In the genomic region with DNA sequence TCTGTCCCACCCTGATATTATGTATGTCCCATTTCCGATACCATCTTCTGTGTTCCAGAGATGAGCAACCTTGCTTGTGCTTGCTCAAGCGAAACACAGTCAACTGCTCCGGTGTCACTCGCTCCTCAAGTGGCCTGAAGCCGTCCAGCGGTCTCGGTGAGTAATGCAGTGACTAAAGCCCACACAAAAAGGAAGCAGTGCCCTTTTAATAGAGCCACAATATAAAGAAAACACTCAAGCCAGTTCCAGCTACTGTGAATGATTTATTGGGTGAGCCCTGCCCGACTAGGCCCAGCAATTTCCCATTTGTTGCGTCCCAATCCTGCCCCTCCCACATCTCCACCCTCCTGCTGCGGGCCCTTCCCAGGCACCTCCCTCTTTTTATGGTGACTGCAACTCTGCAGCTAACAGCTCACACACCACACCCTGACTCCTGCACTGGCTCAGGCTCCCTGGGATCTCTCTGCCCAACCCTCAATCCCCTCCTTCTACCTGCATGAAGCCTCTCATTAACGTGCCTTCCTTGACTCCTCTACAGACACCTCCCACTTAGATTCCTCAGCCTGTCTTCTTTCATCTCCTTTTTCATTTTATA, we compare ENCODE assay signal across 9 cellular contexts. TPM values are rescaled to one million over a fixed set of nuclear protein-coding genes. Genes with fewer than 3 reads are reported as not detected.
DNase-seq lines count a peak whose midpoint lies in the region; ATAC-seq and TF ChIP-seq lines count a peak whose summit lies in the region.
"Had no signal": no experiment of that assay in that cellular context is flagged by ENCODE, and none has a peak within 500 bp of the region (broad histone marks: within the 10 kb centered on the region; RNA-seq: fewer than 3 reads in every experiment).

No MANE protein-coding gene starts in this region.

- CTCF ChIA-PET in Panc1 (lab: Charles Lee): no interaction called here

- H3K36me3 Mint-ChIP-seq in activated T-cell treated with anti-CD3 and anti-CD28 coated beads, Interleukin-2, amount 50 U/mL, for 72 hours (ENCODE audit: insufficient read depth in 2 of 2): no peaks in the 10 kb centered on the region
- H3K36me3 Mint-ChIP-seq: activated naive CD8-positive, alpha-beta T cell treated with anti-CD3 and anti-CD28 coated beads, Interleukin-2, amount 10 ng/mL, durations not matched to agents 7 days and 5 days had no signal

- H3K27me3 ChIP-seq in BLaER1 treated with 17β-estradiol and CSF1 and Interleukin-3, amounts not matched to agents 10 nM and 100 nM: no peaks in the 10 kb centered on the region
- H3K27me3 ChIP-seq in Panc1 (ENCODE audit: control insufficient read depth, insufficient read depth, low read length) (no peaks in the 10 kb centered on the region), foreskin keratinocyte (no peaks in the 10 kb centered on the region)

- no peak overlapping the region for H3K27ac Mint-ChIP-seq in activated T-cell treated with anti-CD3 and anti-CD28 coated beads, Interleukin-2, amount 50 U/mL, for 72 hours
- H3K27ac Mint-ChIP-seq: activated naive CD8-positive, alpha-beta T cell treated with anti-CD3 and anti-CD28 coated beads, Interleukin-2, amount 10 ng/mL, durations not matched to agents 7 days and 5 days had no signal

- DNase-seq in Panc1 (ENCODE audit: low read depth, low spot score): peak; percentile 50
- DNase-seq in foreskin keratinocyte: peak; percentile 85 to 92
- peak; percentile 72 for DNase-seq in retina
- DNase-seq in activated CD8-positive, alpha-beta memory T cell treated with anti-CD3 and anti-CD28 coated beads for 24 hours: no peak
- no peak for DNase-seq in activated T-cell treated with anti-CD3 and anti-CD28 coated beads, Interleukin-2, amount 50 U/mL, for 72 hours
- DNase-seq: activated naive CD8-positive, alpha-beta T cell treated with anti-CD3 and anti-CD28 coated beads, Interleukin-2, amount 10 ng/mL, durations not matched to agents 7 days and 5 days had no signal

- peak; percentile 97 for ATAC-seq in GM19351 (IDR thresholded peaks at IDR 0.05; ENCODE audit: unreplicated experiment)
- ATAC-seq in HG03159 (IDR thresholded peaks at IDR 0.05; ENCODE audit: unreplicated experiment): peak; percentile 97
- ATAC-seq in Panc1: peak; percentile 72; the same call in 1 of the 2 replicates
- peak; percentile 94 for ATAC-seq in foreskin keratinocyte
- no peak for ATAC-seq in activated T-cell treated with anti-CD3 and anti-CD28 coated beads, Interleukin-2, amount 50 U/mL, for 72 hours (replicated peaks in 1 of 2)

- no peak overlapping the region for H3K4me3 Mint-ChIP-seq in activated T-cell treated with anti-CD3 and anti-CD28 coated beads, Interleukin-2, amount 50 U/mL, for 72 hours
- H3K4me3 Mint-ChIP-seq: activated naive CD8-positive, alpha-beta T cell treated with anti-CD3 and anti-CD28 coated beads, Interleukin-2, amount 10 ng/mL, durations not matched to agents 7 days and 5 days had no signal

- POLR2A ChIA-PET in Panc1 (lab: Charles Lee): no interaction called here

- no peaks in the 10 kb centered on the region for H3K4me1 Mint-ChIP-seq in activated T-cell treated with anti-CD3 and anti-CD28 coated beads, Interleukin-2, amount 50 U/mL, for 72 hours (ENCODE audit: low read depth)
- H3K4me1 Mint-ChIP-seq: activated naive CD8-positive, alpha-beta T cell treated with anti-CD3 and anti-CD28 coated beads, Interleukin-2, amount 10 ng/mL, durations not matched to agents 7 days and 5 days had no signal

- BruUV-seq in Panc1 (replicated peaks; lab: Mats Ljungman, UMichigan): no TSS peak

- H3K27me3 Mint-ChIP-seq in activated T-cell treated with anti-CD3 and anti-CD28 coated beads, Interleukin-2, amount 50 U/mL, for 72 hours (ENCODE audit: low read depth): no peaks in the 10 kb centered on the region
- H3K27me3 Mint-ChIP-seq: activated naive CD8-positive, alpha-beta T cell treated with anti-CD3 and anti-CD28 coated beads, Interleukin-2, amount 10 ng/mL, durations not matched to agents 7 days and 5 days had no signal

- peak overlapping the region in 7 of 11 experiments; percentile 4 to 90 (median 24); a peak in 8 of 22 replicates for H3K27ac ChIP-seq in BLaER1 treated with 17β-estradiol and CSF1 and Interleukin-3, amounts not matched to agents 10 nM and 100 nM
- H3K27ac ChIP-seq in Panc1 (ENCODE audit: low read length): no peak overlapping the region
- H3K27ac ChIP-seq in foreskin keratinocyte: peak overlapping the region; percentile 80

- H3K36me3 ChIP-seq in BLaER1 treated with 17β-estradiol and CSF1 and Interleukin-3, amounts not matched to agents 10 nM and 100 nM: no peaks in the 10 kb centered on the region
- H3K36me3 ChIP-seq in Panc1 (ENCODE audit: control insufficient read depth, insufficient read depth, low read length): no peaks in the 10 kb centered on the region

- TF ChIP-seq CTCF in Panc1 (IDR thresholded peaks at IDR 0.05) (no peak), foreskin keratinocyte (conservative IDR thresholded peaks at IDR 0.05) (peak; percentile 41)

- no peak overlapping the region for H3K9ac ChIP-seq in BLaER1 treated with 17β-estradiol and CSF1 and Interleukin-3, amounts not matched to agents 10 nM and 100 nM

- H4K20me1 ChIP-seq in BLaER1 treated with 17β-estradiol and CSF1 and Interleukin-3, amounts not matched to agents 10 nM and 100 nM: no peaks in the 10 kb centered on the region

- intact Hi-C loops in Panc1 (cut with micrococcal nuclease; ENCODE audit: unreplicated experiment): no loop called here

- no peaks in the 10 kb centered on the region for H3K9me3 ChIP-seq in BLaER1 treated with 17β-estradiol and CSF1 and Interleukin-3, amounts not matched to agents 10 nM and 100 nM (replicated peaks in 1 of 11)
- H3K9me3 ChIP-seq in Panc1 (ENCODE audit: control insufficient read depth, insufficient read depth, low read depth, low read length): no peaks in the 10 kb centered on the region

- H3K4me1 ChIP-seq in BLaER1 treated with 17β-estradiol and CSF1 and Interleukin-3, amounts not matched to agents 10 nM and 100 nM: peaks cover 15 to 52% (median 41%) of the 10 kb centered on the region in 10 experiments
- H3K4me1 ChIP-seq in Panc1 (ENCODE audit: control insufficient read depth, insufficient read depth, low read length) (no peaks in the 10 kb centered on the region), foreskin keratinocyte (peaks cover 42% of the 10 kb centered on the region)

- in situ Hi-C loops in Panc1 (cut with HindIII; ENCODE audit: low pct_unique_long_range_greater_than_20kb, low sequenced_read_pairs): no loop called here

- H3K9me3 Mint-ChIP-seq in activated T-cell treated with anti-CD3 and anti-CD28 coated beads, Interleukin-2, amount 50 U/mL, for 72 hours: peaks cover 2 to 3% of the 10 kb centered on the region in 2 donors
- H3K9me3 Mint-ChIP-seq: activated naive CD8-positive, alpha-beta T cell treated with anti-CD3 and anti-CD28 coated beads, Interleukin-2, amount 10 ng/mL, durations not matched to agents 7 days and 5 days had no signal

- no peak overlapping the region for H3K4me3 ChIP-seq in BLaER1 treated with 17β-estradiol and CSF1 and Interleukin-3, amounts not matched to agents 10 nM and 100 nM
- H3K4me3 ChIP-seq in Panc1 (ENCODE audit: low read depth in 2 of 2, low read length in 2 of 2): 0 out of 4 replicates have a peak overlapping the region, but pooled peaks of 1 of the 2 experiments have one; percentile 9

- peak overlapping the region in 7 of 11 experiments; percentile 6 to 80 (median 50); a peak in 13 of 22 replicates for H3K4me2 ChIP-seq in BLaER1 treated with 17β-estradiol and CSF1 and Interleukin-3, amounts not matched to agents 10 nM and 100 nM

RNA-seq across cellular contexts. Expression of gene DSC1, which starts 44.2 kb away (rescaled TPM):
- total RNA-seq in Panc1 (2021; ENCODE audit: unreplicated experiment): not detected
- polyA plus RNA-seq in Panc1 (2012; ENCODE audit: insufficient read length): not detected
- total RNA-seq in foreskin keratinocyte: 0.35 and 0.44 TPM in 2 replicates
- 0.04 and 0.07 TPM in 2 replicates for polyA plus RNA-seq in foreskin keratinocyte
- total RNA-seq in activated T-cell treated with anti-CD3 and anti-CD28 coated beads, Interleukin-2, amount 50 U/mL, for 72 hours: under 1 TPM in 1 of 2 donors, not detected in 1; 0.19 TPM

Comparison
In these comparisons a context has a peak if more than half of its experiments do, and no peak if none do; other contexts are left out.
1. ATAC-seq: peak in GM19351 (single experiment), HG03159 (single experiment), Panc1 (single experiment) and foreskin keratinocyte (single experiment); none in activated T-cell treated with anti-CD3 and anti-CD28 coated beads, Interleukin-2, amount 50 U/mL, for 72 hours (0 of 2).
2. DNase-seq: peak in Panc1 (single experiment), foreskin keratinocyte (2 of 2) and retina (single experiment); none in activated CD8-positive, alpha-beta memory T cell treated with anti-CD3 and anti-CD28 coated beads for 24 hours (single experiment) and activated T-cell treated with anti-CD3 and anti-CD28 coated beads, Interleukin-2, amount 50 U/mL, for 72 hours (0 of 2).